20 cellular contexts compared by ENCODE assay signal in genomic region chr4:78244691-78245485, GRCh38.
DNase-seq lines count a peak whose midpoint lies in the region; ATAC-seq and TF ChIP-seq lines count a peak whose summit lies in the region.
"Had no signal": no experiment of that assay in that cellular context is flagged by ENCODE, and none has a peak within 500 bp of the region (broad histone marks: within the 10 kb centered on the region; RNA-seq: fewer than 3 reads in every experiment).

No MANE protein-coding gene starts in this region.

- H3K4me1 ChIP-seq in GM23248 (ENCODE audit: insufficient read depth) = peaks cover 16% of the 10 kb centered on the region; the same call in 1 of the 2 replicates
- H3K4me1 ChIP-seq in hepatocyte (ENCODE audit: insufficient read depth) = peaks cover 9% of the 10 kb centered on the region
- H3K4me1 ChIP-seq in trophoblast cell (ENCODE audit: control insufficient read depth in 1 of 2, insufficient read depth in 2 of 2, low read length in 2 of 2) = peaks cover 9 to 16% of the 10 kb centered on the region in 2 experiments
- H3K4me1 ChIP-seq: HAP-1 had no signal

- H3K36me3 ChIP-seq in GM23248 (ENCODE audit: low read depth) = no peaks in the 10 kb centered on the region
- H3K36me3 ChIP-seq in hepatocyte (replicated peaks; ENCODE audit: insufficient read depth, low read depth) = no peaks in the 10 kb centered on the region
- H3K36me3 ChIP-seq in trophoblast cell (ENCODE audit: control insufficient read depth in 1 of 2, insufficient read depth in 2 of 2, low read length in 2 of 2) = peaks cover 0 to 2% of the 10 kb centered on the region in 2 experiments
- H3K36me3 ChIP-seq: HAP-1 had no signal

- peak overlapping the region; percentile 35 for H4K91ac ChIP-seq in trophoblast cell (ENCODE audit: low read depth, low read length)

- no peak overlapping the region for H2AK5ac ChIP-seq in trophoblast cell (ENCODE audit: low read length)

- WGBS in GM23248 (ENCODE audit: low coverage in 1 of 2, low lambda C conversion rate in 2 of 2, missing lambda C conversion rate in 2 of 2), 2 experiments = 57 to 60% methylated on average over 3 of the region's 3 CpGs
- WGBS in hepatocyte (ENCODE audit: low lambda C conversion rate, missing lambda C conversion rate) = 39% methylated on average over 3 of the region's 3 CpGs
- WGBS in trophoblast cell (ENCODE audit: extremely low coverage, insufficient coverage, insufficient read length) = no CpG with 5 or more reads among the region's 3 CpGs

- peak overlapping the region; percentile 21 for H2BK5ac ChIP-seq in trophoblast cell (ENCODE audit: low read depth, low read length, poor library complexity)

- H3K18ac ChIP-seq in trophoblast cell (ENCODE audit: low read length) = no peak overlapping the region

- H3K9me3 ChIP-seq in GM23248 (ENCODE audit: low read depth) (no peaks in the 10 kb centered on the region), hepatocyte (ENCODE audit: low read depth) (no peaks in the 10 kb centered on the region), trophoblast cell (ENCODE audit: insufficient read depth, low read depth, low read length) (no peaks in the 10 kb centered on the region)
- H3K9me3 ChIP-seq: HAP-1 had no signal

- H3K79me2 ChIP-seq in GM23248 (ENCODE audit: insufficient read depth) (no peaks in the 10 kb centered on the region), hepatocyte (peaks cover 2% of the 10 kb centered on the region), trophoblast cell (ENCODE audit: control insufficient read depth, insufficient read depth, low read length, poor library complexity) (peaks cover 2% of the 10 kb centered on the region)

- H3K4ac ChIP-seq in trophoblast cell (ENCODE audit: low read depth, low read length) = no peak overlapping the region

- intact Hi-C loops in cardiac septum (cut with DNase I) = no loop called here

- no peak overlapping the region for H2BK120ac ChIP-seq in trophoblast cell (ENCODE audit: insufficient read depth, low read length, poor library complexity)

- H2BK12ac ChIP-seq in trophoblast cell (ENCODE audit: low read length) = no peak overlapping the region

- H4K20me1 ChIP-seq in GM23248 (ENCODE audit: insufficient read depth) (no peaks in the 10 kb centered on the region), hepatocyte (ENCODE audit: insufficient read depth, poor library complexity, severe bottlenecking) (no peaks in the 10 kb centered on the region)

- H3K9me2 ChIP-seq in GM23248 (ENCODE audit: insufficient read depth) (no peaks in the 10 kb centered on the region), hepatocyte (replicated peaks; ENCODE audit: insufficient read depth) (no peaks in the 10 kb centered on the region)

- no peak for ATAC-seq in HG03045 (IDR thresholded peaks at IDR 0.05; ENCODE audit: unreplicated experiment)

- no peak overlapping the region for H4K12ac ChIP-seq in trophoblast cell (ENCODE audit: low read depth, low read length)

- no peak overlapping the region for H4K8ac ChIP-seq in trophoblast cell (ENCODE audit: low read depth, low read length)

- H3K4me2 ChIP-seq in GM23248 (ENCODE audit: unreplicated experiment) (no peak overlapping the region), hepatocyte (no peak overlapping the region), trophoblast cell (ENCODE audit: low read length) (no peak overlapping the region)

- TF ChIP-seq CTCF in hepatocyte (IDR thresholded peaks at IDR 0.05; ENCODE audit: poor library complexity) = no peak

- no peaks in the 10 kb centered on the region for H3K27me3 ChIP-seq in GM23248 (replicated peaks; ENCODE audit: insufficient read depth)
- no peaks in the 10 kb centered on the region for H3K27me3 ChIP-seq in hepatocyte
- H3K27me3 ChIP-seq in trophoblast cell (ENCODE audit: insufficient read depth, low read length) = no peaks in the 10 kb centered on the region

- DNase-seq in GM23248 (peak; percentile 64), astrocyte of the hippocampus (ENCODE audit: low read depth, low spot score) (peak; percentile 23), hepatocyte (ENCODE audit: low spot score) (peak; percentile 33), trophoblast cell (no peak), cardiac septum (ENCODE audit: low spot score) (no peak), NCI-H1105 treated with DMSO at 0.1 percent for 48 hours (lab: John Stamatoyannopoulos, UW) (no peak)
- no peak for DNase-seq in activated CD4-positive, CD25-positive, alpha-beta regulatory T cell (lab: John Stamatoyannopoulos, UW)
- DNase-seq: C1 segment of cervical spinal cord, DND-41, Kasumi-1, MM.1S, NCI-H1092, NCI-H1694, NCI-H2081 treated with DMSO at 0.1 percent for 48 hours, NCI-H510A, NCI-H774, SHP77 had no signal

- in situ Hi-C loops in GM23248 (cut with MboI) = no loop called here

- H3K4me3 ChIP-seq in GM23248 = no peak overlapping the region
- no peak overlapping the region for H3K4me3 ChIP-seq in hepatocyte
- no peak overlapping the region for H3K4me3 ChIP-seq in trophoblast cell (ENCODE audit: low read depth, low read length)
- H3K4me3 ChIP-seq: HAP-1, SK-N-MC had no signal

- no peak overlapping the region for H3K23ac ChIP-seq in trophoblast cell (ENCODE audit: low read length)

- no peak overlapping the region for H3K27ac ChIP-seq in GM23248
- no peak overlapping the region for H3K27ac ChIP-seq in hepatocyte
- H3K27ac ChIP-seq in trophoblast cell (ENCODE audit: low read depth, low read length) = peak overlapping the region; percentile 74
- H3K27ac ChIP-seq: SK-N-MC had no signal

- peaks cover 8% of the 10 kb centered on the region for H3K79me1 ChIP-seq in trophoblast cell (ENCODE audit: low read length)

- no peak overlapping the region for H2AFZ ChIP-seq in GM23248
- no peak overlapping the region for H2AFZ ChIP-seq in hepatocyte
- no peak overlapping the region for H2AFZ ChIP-seq in trophoblast cell (ENCODE audit: insufficient read depth, low read length, poor library complexity)

- no peak overlapping the region for H3K14ac ChIP-seq in trophoblast cell (ENCODE audit: low read length)

- H3K9ac ChIP-seq in GM23248 (no peak overlapping the region), trophoblast cell (ENCODE audit: low read length) (no peak overlapping the region)

- H3F3A ChIP-seq in GM23248 (ENCODE audit: insufficient read depth) = no peaks in the 10 kb centered on the region

Comparison
In these comparisons a context has a peak if more than half of its experiments do, and no peak if none do; other contexts are left out.
1. DNase-seq: peak in GM23248 (single experiment), astrocyte of the hippocampus (single experiment) and hepatocyte (single experiment); none in trophoblast cell (0 of 2), cardiac septum (single experiment), activated CD4-positive, CD25-positive, alpha-beta regulatory T cell (0 of 4) and NCI-H1105 treated with DMSO at 0.1 percent for 48 hours (single experiment).